ENCODE assay signal across 13 cellular contexts in genomic region chr13:20190481-20191310, GRCh38. TPM values are rescaled to one million over a fixed set of nuclear protein-coding genes. Genes with fewer than 3 reads are reported as not detected.
DNase-seq lines count a peak whose midpoint lies in the region; ATAC-seq and TF ChIP-seq lines count a peak whose summit lies in the region.
"Had no signal": no experiment of that assay in that cellular context is flagged by ENCODE, and none has a peak within 500 bp of the region (broad histone marks: within the 10 kb centered on the region; RNA-seq: fewer than 3 reads in every experiment).

No MANE protein-coding gene starts in this region.

- peaks cover 22% of the 10 kb centered on the region for H3K4me1 ChIP-seq in GM23248 (ENCODE audit: insufficient read depth)
- peaks cover 25% of the 10 kb centered on the region for H3K4me1 ChIP-seq in smooth muscle cell (ENCODE audit: low read depth)

- H3K9me2 ChIP-seq in GM23248 (ENCODE audit: insufficient read depth), result no peaks in the 10 kb centered on the region

- no peaks in the 10 kb centered on the region for H4K20me1 ChIP-seq in GM23248 (ENCODE audit: insufficient read depth)
- H4K20me1 ChIP-seq in smooth muscle cell (ENCODE audit: low read depth), result no peaks in the 10 kb centered on the region

- H3K9ac ChIP-seq in GM23248, result 0 out of 2 replicates have a peak overlapping the region, but pooled peaks have one; percentile 1
- peak overlapping the region; percentile 48 for H3K9ac ChIP-seq in smooth muscle cell (ENCODE audit: low read depth)

- no peak overlapping the region for H3K27ac Mint-ChIP-seq in T-cell
- no peak overlapping the region for H3K27ac Mint-ChIP-seq in activated T-helper 1 cell treated with anti-CD3 and anti-CD28 coated beads, Interleukin-12 subunit alpha, Interleukin-12 subunit beta, Interleukin-2, Interleukin-4 antibody, amounts not matched to agents 30 ng/mL and 10 ng/mL and 1 ng/mL, durations not matched to agents 14 hours and 24 hours and 36 hours

- ATAC-seq in T-cell (replicated peaks in 1 of 4), result no peak
- ATAC-seq in GM18505 (IDR thresholded peaks at IDR 0.05; ENCODE audit: unreplicated experiment), result no peak
- no peak for ATAC-seq in HG02763 (IDR thresholded peaks at IDR 0.05; ENCODE audit: unreplicated experiment)

- H3K27me3 Mint-ChIP-seq in T-cell, result peaks cover 35 to 46% of the 10 kb centered on the region in 2 donors
- H3K27me3 Mint-ChIP-seq in activated T-helper 1 cell treated with anti-CD3 and anti-CD28 coated beads, Interleukin-12 subunit alpha, Interleukin-12 subunit beta, Interleukin-2, Interleukin-4 antibody, amounts not matched to agents 30 ng/mL and 10 ng/mL and 1 ng/mL, durations not matched to agents 14 hours and 24 hours and 36 hours (ENCODE audit: insufficient read depth), result peaks cover 45% of the 10 kb centered on the region

- H3K4me3 Mint-ChIP-seq in T-cell, result peak overlapping the region in 2 of 3 donors; percentile 21 to 70
- H3K4me3 Mint-ChIP-seq in activated T-helper 1 cell treated with anti-CD3 and anti-CD28 coated beads, Interleukin-12 subunit alpha, Interleukin-12 subunit beta, Interleukin-2, Interleukin-4 antibody, amounts not matched to agents 30 ng/mL and 10 ng/mL and 1 ng/mL, durations not matched to agents 14 hours and 24 hours and 36 hours, result no peak overlapping the region

- H3K27me3 ChIP-seq in GM23248 (replicated peaks; ENCODE audit: insufficient read depth) (peaks cover 27% of the 10 kb centered on the region), smooth muscle cell (ENCODE audit: low read depth) (peaks cover 27% of the 10 kb centered on the region)

- H3K79me2 ChIP-seq in GM23248 (ENCODE audit: insufficient read depth) (no peaks in the 10 kb centered on the region), smooth muscle cell (ENCODE audit: low read depth) (no peaks in the 10 kb centered on the region)

- H3K27ac ChIP-seq in GM23248, result peak overlapping the region; percentile 41
- H3K27ac ChIP-seq in smooth muscle cell (ENCODE audit: low read depth), result peak overlapping the region; percentile 86
- H3K27ac ChIP-seq: left ventricle myocardium inferior, tibial artery had no signal

- in situ Hi-C loops in GM23248 (cut with MboI), result loop anchor here (10.0 to 25.0 kb wide), 3 partner anchors 294 to 647 kb away; no protein-coding TSS in a partner anchor

- H3F3A ChIP-seq in GM23248 (ENCODE audit: insufficient read depth) (peaks cover 24% of the 10 kb centered on the region), smooth muscle cell (ENCODE audit: low read depth) (peaks cover 6% of the 10 kb centered on the region)

- H3K4me3 ChIP-seq in GM23248 (no peak overlapping the region), smooth muscle cell (no peak overlapping the region)
- H3K4me3 ChIP-seq: tibial artery had no signal

- POLR2A ChIA-PET in T-cell (lab: Charles Lee), result interaction anchor here in 1 of 2 donors (0.6 kb wide), 1 partner anchor 1200 kb away, joined by 3 read pairs; no protein-coding TSS in a partner anchor

- WGBS in GM23248 (ENCODE audit: low coverage in 1 of 2, low lambda C conversion rate in 2 of 2, missing lambda C conversion rate in 2 of 2), 2 experiments, result 63 to 70% methylated on average over 16 of the region's 16 CpGs
- WGBS in smooth muscle cell (ENCODE audit: low lambda C conversion rate), result 56% methylated on average over 16 of the region's 16 CpGs

- CTCF ChIA-PET in T-cell (lab: Charles Lee), result interaction anchor here (0.5 to 1.0 kb wide), 3 partner anchors 16 to 518 kb away, joined by 3 read pairs; no protein-coding TSS in a partner anchor

- H3K4me1 Mint-ChIP-seq in T-cell, result peaks cover 21 to 25% (median 22%) of the 10 kb centered on the region in 3 donors
- peaks cover 16% of the 10 kb centered on the region for H3K4me1 Mint-ChIP-seq in activated T-helper 1 cell treated with anti-CD3 and anti-CD28 coated beads, Interleukin-12 subunit alpha, Interleukin-12 subunit beta, Interleukin-2, Interleukin-4 antibody, amounts not matched to agents 30 ng/mL and 10 ng/mL and 1 ng/mL, durations not matched to agents 14 hours and 24 hours and 36 hours (ENCODE audit: low read depth)

- no peaks in the 10 kb centered on the region for H3K36me3 ChIP-seq in GM23248 (ENCODE audit: low read depth)
- no peaks in the 10 kb centered on the region for H3K36me3 ChIP-seq in smooth muscle cell (ENCODE audit: low read depth)
- H3K36me3 ChIP-seq: left ventricle myocardium inferior, tibial artery had no signal

- DNase-seq in GM23248 (peak; percentile 89), T-cell (no peak), fibroblast of peridontal ligament (ENCODE audit: extremely low read depth) (peak; percentile 47), smooth muscle cell (lab: John Stamatoyannopoulos, UW; ENCODE audit: unreplicated experiment) (no peak), 8988T (no peak)
- DNase-seq in activated T-helper 1 cell treated with anti-CD3 and anti-CD28 coated beads, Interleukin-12 subunit alpha, Interleukin-12 subunit beta, Interleukin-2, Interleukin-4 antibody, amounts not matched to agents 30 ng/mL and 10 ng/mL and 1 ng/mL, durations not matched to agents 14 hours and 24 hours and 36 hours (ENCODE audit: low spot score), result no peak
- DNase-seq: left ventricle myocardium inferior, NCI-H146, posterior cingulate gyrus, tibial artery had no signal

- no peaks in the 10 kb centered on the region for H3K36me3 Mint-ChIP-seq in T-cell
- H3K36me3 Mint-ChIP-seq in activated T-helper 1 cell treated with anti-CD3 and anti-CD28 coated beads, Interleukin-12 subunit alpha, Interleukin-12 subunit beta, Interleukin-2, Interleukin-4 antibody, amounts not matched to agents 30 ng/mL and 10 ng/mL and 1 ng/mL, durations not matched to agents 14 hours and 24 hours and 36 hours (ENCODE audit: low read depth), result peaks cover 2% of the 10 kb centered on the region

- no peak for TF ChIP-seq POLR2A in GM18505 (IDR thresholded peaks at IDR 0.05; ENCODE audit: borderline replicate concordance, extremely low read depth, insufficient read depth, insufficient read length)

- TF ChIP-seq CTCF in smooth muscle cell (IDR thresholded peaks at IDR 0.05; ENCODE audit: borderline replicate concordance, insufficient read depth, poor library complexity, severe bottlenecking), result no peak

- H3K9me3 ChIP-seq in GM23248 (ENCODE audit: low read depth) (no peaks in the 10 kb centered on the region), smooth muscle cell (replicated peaks; ENCODE audit: low read depth) (no peaks in the 10 kb centered on the region)
- H3K9me3 ChIP-seq: left ventricle myocardium inferior, tibial artery had no signal

- H2AFZ ChIP-seq in GM23248 (no peak overlapping the region), smooth muscle cell (ENCODE audit: low read depth) (peak overlapping the region; percentile 44)

- intact Hi-C loops in activated T-helper 1 cell treated with anti-CD3 and anti-CD28 coated beads, Interleukin-12 subunit alpha, Interleukin-12 subunit beta, Interleukin-2, Interleukin-4 antibody, amounts not matched to agents 30 ng/mL and 10 ng/mL and 1 ng/mL, durations not matched to agents 14 hours and 24 hours and 36 hours (cut with micrococcal nuclease), result no loop called here

- H3K9me3 Mint-ChIP-seq in T-cell, result no peaks in the 10 kb centered on the region
- no peaks in the 10 kb centered on the region for H3K9me3 Mint-ChIP-seq in activated T-helper 1 cell treated with anti-CD3 and anti-CD28 coated beads, Interleukin-12 subunit alpha, Interleukin-12 subunit beta, Interleukin-2, Interleukin-4 antibody, amounts not matched to agents 30 ng/mL and 10 ng/mL and 1 ng/mL, durations not matched to agents 14 hours and 24 hours and 36 hours

- H3K4me2 ChIP-seq in GM23248 (ENCODE audit: unreplicated experiment) (peak overlapping the region; percentile 30), smooth muscle cell (peak overlapping the region; percentile 98)

RNA-seq across cellular contexts. Expression of gene GJB2, which starts 2.0 kb away (rescaled TPM):
- total RNA-seq in GM23248 (2014; rRNA removed; shearing (Covaris generic)), result 0.11 and 0.25 TPM in 2 replicates
- polyA plus RNA-seq in GM23248 (2016; fragmentation: Nextera tagmentation; extraction: Ambion mirVana), result 0.16 and 0.20 TPM in 2 replicates
- under 1 TPM in 2 of 5 donors, not detected in 3; 0.10 to 0.15 TPM for total RNA-seq in T-cell
- total RNA-seq in smooth muscle cell, result 101 and 115 TPM in 2 replicates
- polyA plus RNA-seq in smooth muscle cell, result 42.9 and 83.7 TPM in 2 replicates
- 2.9 TPM in 2 replicates for total RNA-seq in activated T-helper 1 cell treated with anti-CD3 and anti-CD28 coated beads, Interleukin-12 subunit alpha, Interleukin-12 subunit beta, Interleukin-2, Interleukin-4 antibody, amounts not matched to agents 30 ng/mL and 10 ng/mL and 1 ng/mL, durations not matched to agents 14 hours and 24 hours and 36 hours
- total RNA-seq: left ventricle myocardium inferior, OCI-LY7 had no signal

RNA-seq across cellular contexts. Expression of gene GJA3, which starts 29.8 kb away (rescaled TPM):
- 5.5 and 5.8 TPM in 2 replicates for total RNA-seq in GM23248 (2014; rRNA removed; shearing (Covaris generic))
- polyA plus RNA-seq in GM23248 (2016; fragmentation: Nextera tagmentation; extraction: Ambion mirVana) (1.9 and 2.1 TPM in 2 replicates), smooth muscle cell (1.3 and 1.4 TPM in 2 replicates)
- total RNA-seq in T-cell (under 1 TPM; 0.10 to 0.93 (median 0.42) TPM), smooth muscle cell (1.5 and 4.5 TPM in 2 replicates)
- total RNA-seq in activated T-helper 1 cell treated with anti-CD3 and anti-CD28 coated beads, Interleukin-12 subunit alpha, Interleukin-12 subunit beta, Interleukin-2, Interleukin-4 antibody, amounts not matched to agents 30 ng/mL and 10 ng/mL and 1 ng/mL, durations not matched to agents 14 hours and 24 hours and 36 hours, result not detected in 2 replicates
- total RNA-seq: OCI-LY7 had no signal

RNA-seq across cellular contexts. Expression of gene GJB6, which starts 41.4 kb away (rescaled TPM):
- not detected in 2 replicates for total RNA-seq in GM23248 (2014; rRNA removed; shearing (Covaris generic))
- polyA plus RNA-seq in GM23248 (2016; fragmentation: Nextera tagmentation; extraction: Ambion mirVana) (not detected in 2 replicates), smooth muscle cell (8.4 and 14.7 TPM in 2 replicates)
- total RNA-seq in T-cell (1 to 10 TPM; 1.1 to 5.2 (median 2.9) TPM), smooth muscle cell (35.3 and 55.6 TPM in 2 replicates)
- total RNA-seq in activated T-helper 1 cell treated with anti-CD3 and anti-CD28 coated beads, Interleukin-12 subunit alpha, Interleukin-12 subunit beta, Interleukin-2, Interleukin-4 antibody, amounts not matched to agents 30 ng/mL and 10 ng/mL and 1 ng/mL, durations not matched to agents 14 hours and 24 hours and 36 hours, result 0.76 and 0.99 TPM in 2 replicates
- total RNA-seq: left ventricle myocardium inferior, OCI-LY7 had no signal

Comparison
In these comparisons a context has a peak if more than half of its experiments do, and no peak if none do; other contexts are left out.
1. DNase-seq: peak in GM23248 (single experiment) and fibroblast of peridontal ligament (single experiment); none in T-cell (0 of 34), smooth muscle cell (single experiment), 8988T (single experiment) and activated T-helper 1 cell treated with anti-CD3 and anti-CD28 coated beads, Interleukin-12 subunit alpha, Interleukin-12 subunit beta, Interleukin-2, Interleukin-4 antibody, amounts not matched to agents 30 ng/mL and 10 ng/mL and 1 ng/mL, durations not matched to agents 14 hours and 24 hours and 36 hours (single experiment).
2. RNA of gene GJB2, which starts 2.0 kb away (total RNA-seq): 101 to 115 TPM in smooth muscle cell; 2.9 TPM in activated T-helper 1 cell treated with anti-CD3 and anti-CD28 coated beads, Interleukin-12 subunit alpha, Interleukin-12 subunit beta, Interleukin-2, Interleukin-4 antibody, amounts not matched to agents 30 ng/mL and 10 ng/mL and 1 ng/mL, durations not matched to agents 14 hours and 24 hours and 36 hours, 0.11 to 0.25 TPM in GM23248 and 0.10 to 0.15 TPM in T-cell; every median in the first group is over 10 times any median in the second.